17 cellular contexts compared by ENCODE assay signal in the genomic region with DNA sequence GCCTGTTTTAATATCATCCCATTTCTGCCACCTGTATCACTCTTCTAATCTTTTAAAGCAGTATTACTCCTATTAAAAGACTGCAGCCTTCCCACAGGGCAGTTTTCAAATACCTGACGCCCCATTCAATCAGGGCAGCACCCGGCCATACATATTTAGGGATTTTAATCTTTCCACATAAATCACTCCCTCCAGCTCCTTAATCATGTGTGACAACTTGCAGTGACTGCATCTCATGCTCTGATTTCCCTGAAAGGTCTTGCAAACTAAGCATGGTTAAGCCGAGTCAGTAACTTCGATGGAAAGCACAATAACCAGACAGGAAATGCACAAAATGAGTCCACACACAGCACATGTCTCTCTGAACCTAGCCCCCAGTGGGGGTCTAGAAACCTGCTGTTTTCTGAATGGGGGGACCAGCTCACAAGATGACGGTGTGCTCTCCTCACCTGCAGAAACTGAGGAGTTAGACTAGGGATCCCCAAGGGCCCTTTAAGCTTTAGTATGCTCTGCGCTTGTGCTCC.
DNase-seq lines count a peak whose midpoint lies in the region; ATAC-seq and TF ChIP-seq lines count a peak whose summit lies in the region.
"Had no signal": no experiment of that assay in that cellular context is flagged by ENCODE, and none has a peak within 500 bp of the region (broad histone marks: within the 10 kb centered on the region; RNA-seq: fewer than 3 reads in every experiment).

No MANE protein-coding gene starts in this region.

- no peaks in the 10 kb centered on the region; the same call in 1 of the 2 replicates for H3K9me2 ChIP-seq in GM23338 (ENCODE audit: insufficient read depth)

- no peaks in the 10 kb centered on the region for H3K36me3 Mint-ChIP-seq in GM23338 (ENCODE audit: low read depth)
- H3K36me3 Mint-ChIP-seq in stimulated activated effector memory CD8-positive, alpha-beta T cell treated with anti-CD3 and anti-CD28 coated beads, Interleukin-12 subunit alpha, Interleukin-12 subunit beta, amount 100 ng/mL, for 72 hours, result no peaks in the 10 kb centered on the region
- H3K36me3 Mint-ChIP-seq: CD14-positive monocyte; CD4-positive, alpha-beta memory T cell had no signal

- H3K36me3 ChIP-seq in GM23338 (ENCODE audit: insufficient read depth), result no peaks in the 10 kb centered on the region
- no peaks in the 10 kb centered on the region for H3K36me3 ChIP-seq in left ventricle myocardium inferior
- H3K36me3 ChIP-seq: BLaER1 had no signal

- TF ChIP-seq CTCF in GM23338 (conservative IDR thresholded peaks at IDR 0.05; ENCODE audit: low read depth in 2 of 2) (no peak), left ventricle myocardium inferior (IDR thresholded peaks at IDR 0.05; ENCODE audit: borderline replicate concordance) (no peak)

- H3K27me3 ChIP-seq in GM23338 (ENCODE audit: insufficient read depth) (no peaks in the 10 kb centered on the region), left ventricle myocardium inferior (ENCODE audit: low read depth) (no peaks in the 10 kb centered on the region)
- H3K27me3 ChIP-seq: BLaER1 had no signal

- peaks cover 2% of the 10 kb centered on the region for H3K27me3 Mint-ChIP-seq in GM23338 (ENCODE audit: insufficient read depth, low read depth, poor library complexity)

- H3K4me1 Mint-ChIP-seq in GM23338, result peaks cover 55% of the 10 kb centered on the region
- peaks cover 14% of the 10 kb centered on the region for H3K4me1 Mint-ChIP-seq in stimulated activated effector memory CD8-positive, alpha-beta T cell treated with anti-CD3 and anti-CD28 coated beads, Interleukin-12 subunit alpha, Interleukin-12 subunit beta, amount 100 ng/mL, for 72 hours
- H3K4me1 Mint-ChIP-seq: CD14-positive monocyte; CD4-positive, alpha-beta memory T cell had no signal

- intact Hi-C loops in left ventricle myocardium inferior (cut with micrococcal nuclease), result no loop called here

- 0 out of 2 replicates have a peak, but pooled peaks cover 2% of the 10 kb centered on the region for H3F3A ChIP-seq in GM23338 (replicated peaks; ENCODE audit: low read depth)

- DNase-seq in GM23338 (ENCODE audit: low spot score) (no peak), NCI-H82 treated with DMSO at 0.1 percent for 48 hours (lab: John Stamatoyannopoulos, UW; ENCODE audit: unreplicated experiment) (peak; percentile 57), left ventricle myocardium inferior (no peak), kidney tubule cell (ENCODE audit: low spot score) (no peak)
- DNase-seq in stimulated activated effector memory CD8-positive, alpha-beta T cell treated with anti-CD3 and anti-CD28 coated beads, Interleukin-12 subunit alpha, Interleukin-12 subunit beta, amount 100 ng/mL, for 72 hours (ENCODE audit: low spot score in 2 of 2), result no peak
- DNase-seq: 8988T; CD4-positive, alpha-beta memory T cell; DMS153; DMS79; GF-D8; GOT3; H7 had no signal

- no peak overlapping the region for H3K4me3 ChIP-seq in GM23338
- no peak overlapping the region for H3K4me3 ChIP-seq in left ventricle myocardium inferior
- H3K4me3 ChIP-seq: BLaER1 had no signal

- H3K27ac Mint-ChIP-seq in GM23338, result no peak overlapping the region
- no peak overlapping the region for H3K27ac Mint-ChIP-seq in stimulated activated effector memory CD8-positive, alpha-beta T cell treated with anti-CD3 and anti-CD28 coated beads, Interleukin-12 subunit alpha, Interleukin-12 subunit beta, amount 100 ng/mL, for 72 hours
- H3K27ac Mint-ChIP-seq: CD4-positive, alpha-beta memory T cell had no signal

- no peaks in the 10 kb centered on the region for H3K9me3 Mint-ChIP-seq in GM23338
- H3K9me3 Mint-ChIP-seq in stimulated activated effector memory CD8-positive, alpha-beta T cell treated with anti-CD3 and anti-CD28 coated beads, Interleukin-12 subunit alpha, Interleukin-12 subunit beta, amount 100 ng/mL, for 72 hours, result no peaks in the 10 kb centered on the region
- H3K9me3 Mint-ChIP-seq: CD4-positive, alpha-beta memory T cell had no signal

- H3K4me3 Mint-ChIP-seq in GM23338, result no peak overlapping the region
- no peak overlapping the region for H3K4me3 Mint-ChIP-seq in stimulated activated effector memory CD8-positive, alpha-beta T cell treated with anti-CD3 and anti-CD28 coated beads, Interleukin-12 subunit alpha, Interleukin-12 subunit beta, amount 100 ng/mL, for 72 hours
- H3K4me3 Mint-ChIP-seq: CD14-positive monocyte; CD4-positive, alpha-beta memory T cell had no signal

- H4K20me1 ChIP-seq in GM23338 (replicated peaks; ENCODE audit: insufficient read depth), result no peaks in the 10 kb centered on the region
- H4K20me1 ChIP-seq: BLaER1 had no signal

- ATAC-seq in GM23338 (no peak), esophagus mucosa (peak; percentile 14), HG02571 (IDR thresholded peaks at IDR 0.05; ENCODE audit: unreplicated experiment) (no peak)
- ATAC-seq in stimulated activated effector memory CD8-positive, alpha-beta T cell treated with anti-CD3 and anti-CD28 coated beads, Interleukin-12 subunit alpha, Interleukin-12 subunit beta, amount 100 ng/mL, for 72 hours, result peak; percentile 49
- ATAC-seq: HCT116 had no signal

- H2AFZ ChIP-seq in GM23338, result 0 out of 2 replicates have a peak overlapping the region, but pooled peaks have one; percentile 6

- H3K9me3 ChIP-seq in left ventricle myocardium inferior (replicated peaks), result no peaks in the 10 kb centered on the region
- H3K9me3 ChIP-seq: BLaER1 had no signal

- H3K4me1 ChIP-seq in GM23338 (ENCODE audit: insufficient read depth), result peaks cover 56% of the 10 kb centered on the region
- peaks cover 20% of the 10 kb centered on the region for H3K4me1 ChIP-seq in left ventricle myocardium inferior
- H3K4me1 ChIP-seq: BLaER1 had no signal

- H3K4me2 ChIP-seq in GM23338, result no peak overlapping the region
- H3K4me2 ChIP-seq: BLaER1 had no signal

- H3K27ac ChIP-seq in GM23338 (ENCODE audit: low read depth) (no peak overlapping the region), left ventricle myocardium inferior (replicated peaks) (no peak overlapping the region)
- H3K27ac ChIP-seq: BLaER1 had no signal

- H3K79me2 ChIP-seq in GM23338 (replicated peaks; ENCODE audit: insufficient read depth), result no peaks in the 10 kb centered on the region

TF ChIP-seq in GM23338, 12 proteins besides CTCF, POLR2A, EP300 and RAD21 (continues in another document):
- TF ChIP-seq, protein P1, sequence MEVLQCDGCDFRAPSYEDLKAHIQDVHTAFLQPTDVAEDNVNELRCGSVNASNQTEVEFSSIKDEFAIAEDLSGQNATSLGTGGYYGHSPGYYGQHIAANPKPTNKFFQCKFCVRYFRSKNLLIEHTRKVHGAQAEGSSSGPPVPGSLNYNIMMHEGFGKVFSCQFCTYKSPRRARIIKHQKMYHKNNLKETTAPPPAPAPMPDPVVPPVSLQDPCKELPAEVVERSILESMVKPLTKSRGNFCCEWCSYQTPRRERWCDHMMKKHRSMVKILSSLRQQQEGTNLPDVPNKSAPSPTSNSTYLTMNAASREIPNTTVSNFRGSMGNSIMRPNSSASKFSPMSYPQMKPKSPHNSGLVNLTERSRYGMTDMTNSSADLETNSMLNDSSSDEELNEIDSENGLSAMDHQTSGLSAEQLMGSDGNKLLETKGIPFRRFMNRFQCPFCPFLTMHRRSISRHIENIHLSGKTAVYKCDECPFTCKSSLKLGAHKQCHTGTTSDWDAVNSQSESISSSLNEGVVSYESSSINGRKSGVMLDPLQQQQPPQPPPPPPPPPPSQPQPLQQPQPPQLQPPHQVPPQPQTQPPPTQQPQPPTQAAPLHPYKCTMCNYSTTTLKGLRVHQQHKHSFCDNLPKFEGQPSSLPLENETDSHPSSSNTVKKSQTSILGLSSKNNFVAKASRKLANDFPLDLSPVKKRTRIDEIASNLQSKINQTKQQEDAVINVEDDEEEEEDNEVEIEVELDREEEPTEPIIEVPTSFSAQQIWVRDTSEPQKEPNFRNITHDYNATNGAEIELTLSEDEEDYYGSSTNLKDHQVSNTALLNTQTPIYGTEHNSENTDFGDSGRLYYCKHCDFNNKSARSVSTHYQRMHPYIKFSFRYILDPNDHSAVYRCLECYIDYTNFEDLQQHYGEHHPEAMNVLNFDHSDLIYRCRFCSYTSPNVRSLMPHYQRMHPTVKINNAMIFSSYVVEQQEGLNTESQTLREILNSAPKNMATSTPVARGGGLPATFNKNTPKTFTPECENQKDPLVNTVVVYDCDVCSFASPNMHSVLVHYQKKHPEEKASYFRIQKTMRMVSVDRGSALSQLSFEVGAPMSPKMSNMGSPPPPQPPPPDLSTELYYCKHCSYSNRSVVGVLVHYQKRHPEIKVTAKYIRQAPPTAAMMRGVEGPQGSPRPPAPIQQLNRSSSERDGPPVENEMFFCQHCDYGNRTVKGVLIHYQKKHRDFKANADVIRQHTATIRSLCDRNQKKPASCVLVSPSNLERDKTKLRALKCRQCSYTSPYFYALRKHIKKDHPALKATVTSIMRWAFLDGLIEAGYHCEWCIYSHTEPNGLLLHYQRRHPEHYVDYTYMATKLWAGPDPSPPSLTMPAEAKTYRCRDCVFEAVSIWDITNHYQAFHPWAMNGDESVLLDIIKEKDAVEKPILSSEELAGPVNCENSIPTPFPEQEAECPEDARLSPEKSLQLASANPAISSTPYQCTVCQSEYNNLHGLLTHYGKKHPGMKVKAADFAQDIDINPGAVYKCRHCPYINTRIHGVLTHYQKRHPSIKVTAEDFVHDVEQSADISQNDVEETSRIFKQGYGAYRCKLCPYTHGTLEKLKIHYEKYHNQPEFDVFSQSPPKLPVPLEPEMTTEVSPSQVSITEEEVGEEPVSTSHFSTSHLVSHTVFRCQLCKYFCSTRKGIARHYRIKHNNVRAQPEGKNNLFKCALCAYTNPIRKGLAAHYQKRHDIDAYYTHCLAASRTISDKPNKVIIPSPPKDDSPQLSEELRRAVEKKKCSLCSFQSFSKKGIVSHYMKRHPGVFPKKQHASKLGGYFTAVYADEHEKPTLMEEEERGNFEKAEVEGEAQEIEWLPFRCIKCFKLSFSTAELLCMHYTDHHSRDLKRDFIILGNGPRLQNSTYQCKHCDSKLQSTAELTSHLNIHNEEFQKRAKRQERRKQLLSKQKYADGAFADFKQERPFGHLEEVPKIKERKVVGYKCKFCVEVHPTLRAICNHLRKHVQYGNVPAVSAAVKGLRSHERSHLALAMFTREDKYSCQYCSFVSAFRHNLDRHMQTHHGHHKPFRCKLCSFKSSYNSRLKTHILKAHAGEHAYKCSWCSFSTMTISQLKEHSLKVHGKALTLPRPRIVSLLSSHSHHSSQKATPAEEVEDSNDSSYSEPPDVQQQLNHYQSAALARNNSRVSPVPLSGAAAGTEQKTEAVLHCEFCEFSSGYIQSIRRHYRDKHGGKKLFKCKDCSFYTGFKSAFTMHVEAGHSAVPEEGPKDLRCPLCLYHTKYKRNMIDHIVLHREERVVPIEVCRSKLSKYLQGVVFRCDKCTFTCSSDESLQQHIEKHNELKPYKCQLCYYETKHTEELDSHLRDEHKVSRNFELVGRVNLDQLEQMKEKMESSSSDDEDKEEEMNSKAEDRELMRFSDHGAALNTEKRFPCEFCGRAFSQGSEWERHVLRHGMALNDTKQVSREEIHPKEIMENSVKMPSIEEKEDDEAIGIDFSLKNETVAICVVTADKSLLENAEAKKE (CRISPR knock-in tag; IDR thresholded peaks at IDR 0.05), result no peak
- TF ChIP-seq EZH2 (IDR thresholded peaks at IDR 0.05; ENCODE audit: low read depth, unreplicated experiment), result no peak

Comparison
In these comparisons a context has a peak if more than half of its experiments do, and no peak if none do; other contexts are left out.
1. ATAC-seq: peak in esophagus mucosa (single experiment) and stimulated activated effector memory CD8-positive, alpha-beta T cell treated with anti-CD3 and anti-CD28 coated beads, Interleukin-12 subunit alpha, Interleukin-12 subunit beta, amount 100 ng/mL, for 72 hours (single experiment); none in GM23338 (single experiment) and HG02571 (single experiment).